10 cellular contexts compared by ENCODE assay signal in the genomic region with DNA sequence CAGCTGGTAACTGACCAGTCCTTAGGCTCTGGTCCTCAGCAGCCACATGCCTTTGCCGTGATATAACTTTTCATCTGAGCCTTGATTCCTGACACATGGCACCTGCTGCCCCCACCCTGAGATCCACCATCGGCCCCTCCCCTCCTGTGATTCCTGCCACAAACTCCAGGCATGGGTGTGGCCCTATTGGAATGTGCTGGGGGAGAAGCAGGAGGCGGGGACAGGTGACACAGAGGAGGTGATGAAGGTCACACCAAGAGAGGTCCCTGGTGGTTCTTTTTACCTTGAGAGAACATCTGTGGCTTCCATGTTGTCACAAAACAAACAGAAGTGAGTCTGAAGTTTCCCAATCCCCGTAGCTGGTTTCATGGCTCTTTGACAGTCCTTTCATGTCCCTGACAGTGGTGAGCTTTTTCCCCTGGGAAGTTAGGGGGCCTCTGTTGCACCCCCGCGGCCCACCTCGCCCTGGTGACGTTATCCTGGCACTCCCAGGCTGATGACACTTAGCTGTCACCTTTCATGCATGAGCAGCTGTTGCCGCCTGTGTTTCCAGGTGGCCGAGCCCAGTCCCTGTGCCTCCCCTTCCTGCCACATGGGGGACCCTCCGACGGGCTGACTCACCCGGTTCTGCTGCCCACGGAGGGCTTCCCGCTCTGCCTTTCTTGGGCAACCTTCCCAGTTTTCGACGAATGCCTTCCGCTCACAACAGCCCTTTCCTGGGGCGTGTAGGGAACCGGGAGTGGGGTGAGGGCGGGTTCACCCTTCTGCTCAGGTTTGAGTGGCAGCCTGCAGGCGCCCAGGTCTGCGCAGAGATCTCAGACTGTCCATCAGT.
DNase-seq lines count a peak whose midpoint lies in the region; ATAC-seq and TF ChIP-seq lines count a peak whose summit lies in the region.
"Had no signal": no experiment of that assay in that cellular context is flagged by ENCODE, and none has a peak within 500 bp of the region (broad histone marks: within the 10 kb centered on the region; RNA-seq: fewer than 3 reads in every experiment).

No MANE protein-coding gene starts in this region.

- no peak overlapping the region for H3K27ac ChIP-seq in neural progenitor cell
- H3K27ac ChIP-seq: skin epidermis had no signal

- H3K36me3 Mint-ChIP-seq in neural progenitor cell = no peaks in the 10 kb centered on the region
- no peaks in the 10 kb centered on the region for H3K36me3 Mint-ChIP-seq in activated T-helper 2 cell treated with anti-CD3 and anti-CD28 coated beads, Interferon-gamma antibody, Interleukin-2, Interleukin-4, amounts not matched to agents 10 μg/mL and 5 μg/mL and 100 μg/mL, durations not matched to agents 14 hours and 24 hours and 36 hours (ENCODE audit: low read depth)

- peak overlapping the region; percentile 1 for H3K4me2 ChIP-seq in neural progenitor cell

- H3K4me3 ChIP-seq in neural progenitor cell = no peak overlapping the region
- H3K4me3 ChIP-seq: skin epidermis had no signal

- no peaks in the 10 kb centered on the region for H4K20me1 ChIP-seq in neural progenitor cell (ENCODE audit: low read depth)

- no peak overlapping the region for H3K9ac ChIP-seq in neural progenitor cell

- peaks cover 14% of the 10 kb centered on the region for H3K9me3 ChIP-seq in neural progenitor cell (ENCODE audit: low read depth)

- no peak overlapping the region for H3K27ac Mint-ChIP-seq in neural progenitor cell
- H3K27ac Mint-ChIP-seq in activated T-helper 2 cell treated with anti-CD3 and anti-CD28 coated beads, Interferon-gamma antibody, Interleukin-2, Interleukin-4, amounts not matched to agents 10 μg/mL and 5 μg/mL and 100 μg/mL, durations not matched to agents 14 hours and 24 hours and 36 hours = no peak overlapping the region
- H3K27ac Mint-ChIP-seq: activated naive CD8-positive, alpha-beta T cell had no signal

- H3K4me3 Mint-ChIP-seq in neural progenitor cell = no peak overlapping the region
- H3K4me3 Mint-ChIP-seq in activated T-helper 2 cell treated with anti-CD3 and anti-CD28 coated beads, Interferon-gamma antibody, Interleukin-2, Interleukin-4, amounts not matched to agents 10 μg/mL and 5 μg/mL and 100 μg/mL, durations not matched to agents 14 hours and 24 hours and 36 hours (ENCODE audit: low read depth) = no peak overlapping the region
- H3K4me3 Mint-ChIP-seq: activated naive CD8-positive, alpha-beta T cell had no signal

- peaks cover 62% of the 10 kb centered on the region for H3K27me3 ChIP-seq in neural progenitor cell

- TF ChIP-seq CTCF in GM12872 (IDR thresholded peaks at IDR 0.05; ENCODE audit: insufficient read depth, low read depth, low read length) = peak; percentile 44
- TF ChIP-seq CTCF in neural progenitor cell (IDR thresholded peaks at IDR 0.05) = peak; percentile 60

- intact Hi-C loops in activated T-helper 2 cell treated with anti-CD3 and anti-CD28 coated beads, Interferon-gamma antibody, Interleukin-2, Interleukin-4, amounts not matched to agents 10 μg/mL and 5 μg/mL and 100 μg/mL, durations not matched to agents 14 hours and 24 hours and 36 hours (cut with micrococcal nuclease) = no loop called here

- H3K9me3 Mint-ChIP-seq in neural progenitor cell = peaks cover 41% of the 10 kb centered on the region
- H3K9me3 Mint-ChIP-seq in activated T-helper 2 cell treated with anti-CD3 and anti-CD28 coated beads, Interferon-gamma antibody, Interleukin-2, Interleukin-4, amounts not matched to agents 10 μg/mL and 5 μg/mL and 100 μg/mL, durations not matched to agents 14 hours and 24 hours and 36 hours = peaks cover 12% of the 10 kb centered on the region

- H3F3A ChIP-seq in neural progenitor cell (ENCODE audit: low read depth) = no peaks in the 10 kb centered on the region

- H3K36me3 ChIP-seq in neural progenitor cell = no peaks in the 10 kb centered on the region

- H3K27me3 Mint-ChIP-seq in neural progenitor cell (ENCODE audit: insufficient read depth, low read depth) = peaks cover 21% of the 10 kb centered on the region
- H3K27me3 Mint-ChIP-seq in activated T-helper 2 cell treated with anti-CD3 and anti-CD28 coated beads, Interferon-gamma antibody, Interleukin-2, Interleukin-4, amounts not matched to agents 10 μg/mL and 5 μg/mL and 100 μg/mL, durations not matched to agents 14 hours and 24 hours and 36 hours (ENCODE audit: low read depth) = peaks cover 18% of the 10 kb centered on the region

- no peaks in the 10 kb centered on the region for H3K4me1 ChIP-seq in neural progenitor cell

- H3K4me1 Mint-ChIP-seq in neural progenitor cell = peaks cover 8% of the 10 kb centered on the region
- H3K4me1 Mint-ChIP-seq in activated T-helper 2 cell treated with anti-CD3 and anti-CD28 coated beads, Interferon-gamma antibody, Interleukin-2, Interleukin-4, amounts not matched to agents 10 μg/mL and 5 μg/mL and 100 μg/mL, durations not matched to agents 14 hours and 24 hours and 36 hours (ENCODE audit: low read depth) = no peaks in the 10 kb centered on the region

- no peak for ATAC-seq in HG03520 (IDR thresholded peaks at IDR 0.05; ENCODE audit: unreplicated experiment)

- peak; percentile 88 for DNase-seq in NCI-H2171 treated with DMSO at 0.1 percent for 48 hours (lab: John Stamatoyannopoulos, UW)
- DNase-seq in dermis microvascular lymphatic vessel endothelial cell (ENCODE audit: low read depth in 2 of 2) = peak; percentile 27 to 75
- peak; percentile 73 for DNase-seq in neural progenitor cell (ENCODE audit: low spot score)
- DNase-seq in activated CD4-positive, alpha-beta T cell treated with anti-CD3 and anti-CD28 coated beads for 1 hour = no peak
- no peak for DNase-seq in activated CD4-positive, alpha-beta T cell treated with anti-CD3 and anti-CD28 coated beads for 4 hours
- DNase-seq in activated T-helper 2 cell treated with anti-CD3 and anti-CD28 coated beads, Interferon-gamma antibody, Interleukin-2, Interleukin-4, amounts not matched to agents 10 μg/mL and 5 μg/mL and 100 μg/mL, durations not matched to agents 14 hours and 24 hours and 36 hours (ENCODE audit: low spot score) = no peak

- no peaks in the 10 kb centered on the region for H3K79me2 ChIP-seq in neural progenitor cell (ENCODE audit: low read depth)

- H2AFZ ChIP-seq in neural progenitor cell (replicated peaks) = peak overlapping the region; percentile 19

Comparison
In these comparisons a context has a peak if more than half of its experiments do, and no peak if none do; other contexts are left out.
1. DNase-seq: peak in NCI-H2171 treated with DMSO at 0.1 percent for 48 hours (single experiment), dermis microvascular lymphatic vessel endothelial cell (2 of 2) and neural progenitor cell (single experiment); none in activated CD4-positive, alpha-beta T cell treated with anti-CD3 and anti-CD28 coated beads for 1 hour (single experiment), activated CD4-positive, alpha-beta T cell treated with anti-CD3 and anti-CD28 coated beads for 4 hours (0 of 2) and activated T-helper 2 cell treated with anti-CD3 and anti-CD28 coated beads, Interferon-gamma antibody, Interleukin-2, Interleukin-4, amounts not matched to agents 10 μg/mL and 5 μg/mL and 100 μg/mL, durations not matched to agents 14 hours and 24 hours and 36 hours (single experiment).